16 cellular contexts compared by ENCODE assay signal in the genomic region with DNA sequence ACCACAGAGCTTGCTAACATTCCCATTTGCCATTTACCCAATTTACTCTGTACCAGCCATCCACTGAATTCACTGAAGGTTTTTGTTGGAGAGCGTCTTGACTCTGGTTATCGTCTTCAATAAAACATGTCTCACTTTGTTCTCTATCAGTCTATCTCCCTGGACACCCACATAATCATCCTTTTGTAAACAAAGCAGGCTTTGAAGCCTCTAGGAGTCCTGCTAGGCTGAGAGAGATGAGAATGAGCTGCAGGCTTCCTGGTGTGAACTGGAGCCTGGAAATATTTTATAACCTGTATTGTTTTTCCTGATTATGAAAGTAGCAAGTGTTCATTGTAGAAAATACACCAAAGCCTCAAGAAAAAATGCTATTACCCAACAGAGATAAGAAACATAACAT.
DNase-seq lines count a peak whose midpoint lies in the region; FAIRE-seq and TF ChIP-seq lines count a peak whose summit lies in the region.
"Had no signal": no experiment of that assay in that cellular context is flagged by ENCODE, and none has a peak within 500 bp of the region (broad histone marks: within the 10 kb centered on the region; RNA-seq: fewer than 3 reads in every experiment).

No MANE protein-coding gene starts in this region.

- H3K4me3 ChIP-seq in bronchial epithelial cell (ENCODE audit: low read depth, low read length), result no peak overlapping the region
- no peak overlapping the region for H3K4me3 ChIP-seq in H7 (ENCODE audit: insufficient read depth, low read depth, low read length)
- H3K4me3 ChIP-seq: colonic mucosa, ovary had no signal

- peaks cover 4% of the 10 kb centered on the region for H3K27me3 Mint-ChIP-seq in nephron (ENCODE audit: low read depth)
- H3K27me3 Mint-ChIP-seq: stimulated activated memory B cell treated with anti-CD40 and anti-IgM and Interleukin-4, amounts not matched to agents 10 μg/mL and 1 μg/mL and 100 μg/mL, for 72 hours had no signal

- H3K9me3 Mint-ChIP-seq in nephron, result no peaks in the 10 kb centered on the region
- H3K9me3 Mint-ChIP-seq: stimulated activated memory B cell treated with anti-CD40 and anti-IgM and Interleukin-4, amounts not matched to agents 10 μg/mL and 1 μg/mL and 100 μg/mL, for 72 hours had no signal

- H3K4me1 Mint-ChIP-seq in nephron, result peaks cover 40% of the 10 kb centered on the region
- H3K4me1 Mint-ChIP-seq: stimulated activated memory B cell treated with anti-CD40 and anti-IgM and Interleukin-4, amounts not matched to agents 10 μg/mL and 1 μg/mL and 100 μg/mL, for 72 hours had no signal

- H3K36me3 ChIP-seq in bronchial epithelial cell (ENCODE audit: control insufficient read depth, insufficient read depth, low read length) (no peaks in the 10 kb centered on the region), H7 (replicated peaks; ENCODE audit: control insufficient read depth, insufficient read depth, low read length) (no peaks in the 10 kb centered on the region)
- H3K36me3 ChIP-seq: colonic mucosa, ovary had no signal

- FAIRE-seq in bronchial epithelial cell (lab: Jason Lieb, UNC), result peak; percentile 64
- FAIRE-seq: GM12892, small intestine had no signal

- no peaks in the 10 kb centered on the region for H3K36me3 Mint-ChIP-seq in nephron (ENCODE audit: low read depth)
- H3K36me3 Mint-ChIP-seq: stimulated activated memory B cell treated with anti-CD40 and anti-IgM and Interleukin-4, amounts not matched to agents 10 μg/mL and 1 μg/mL and 100 μg/mL, for 72 hours had no signal

- H3K27me3 ChIP-seq in bronchial epithelial cell (ENCODE audit: control insufficient read depth, insufficient read depth, low read length) (no peaks in the 10 kb centered on the region), H7 (ENCODE audit: control insufficient read depth, insufficient read depth, low read length) (no peaks in the 10 kb centered on the region)
- H3K27me3 ChIP-seq: colonic mucosa, ovary had no signal

- peak overlapping the region in 2 of 3 experiments; percentile 2 to 17 for H3K27ac Mint-ChIP-seq in nephron
- H3K27ac Mint-ChIP-seq: stimulated activated memory B cell treated with anti-CD40 and anti-IgM and Interleukin-4, amounts not matched to agents 10 μg/mL and 1 μg/mL and 100 μg/mL, for 72 hours had no signal

- DNase-seq in COLO829 (ENCODE audit: low spot score) (peak; percentile 63), NCI-H345 treated with DMSO at 0.1 percent for 48 hours (lab: John Stamatoyannopoulos, UW; ENCODE audit: unreplicated experiment) (peak; percentile 10), bronchial epithelial cell (ENCODE audit: low read depth) (no peak), NCI-H1105 (lab: John Stamatoyannopoulos, UW) (no peak), H7 (no peak), ecto neural progenitor cell (ENCODE audit: low spot score) (no peak)
- no peak for DNase-seq in stimulated activated CD4-positive, alpha-beta T cell treated with anti-CD3 and anti-CD28 coated beads, Interleukin-4, amount 100 ng/mL, for 24 hours
- DNase-seq: colonic mucosa, erythroblast, GDM1, head of caudate nucleus, ovary, small intestine had no signal

- no peak overlapping the region for H3K4me3 Mint-ChIP-seq in nephron
- H3K4me3 Mint-ChIP-seq: stimulated activated memory B cell treated with anti-CD40 and anti-IgM and Interleukin-4, amounts not matched to agents 10 μg/mL and 1 μg/mL and 100 μg/mL, for 72 hours had no signal

- TF ChIP-seq CTCF in bronchial epithelial cell (IDR thresholded peaks at IDR 0.05; ENCODE audit: insufficient read depth, low read length, severe bottlenecking), result no peak
- TF ChIP-seq CTCF in nephron (IDR thresholded peaks at IDR 0.05; ENCODE audit: unreplicated experiment in 3 of 3), result no peak

Comparison
In these comparisons a context has a peak if more than half of its experiments do, and no peak if none do; other contexts are left out.
1. DNase-seq: peak in COLO829 (single experiment) and NCI-H345 treated with DMSO at 0.1 percent for 48 hours (single experiment); none in bronchial epithelial cell (single experiment), NCI-H1105 (single experiment), H7 (single experiment), stimulated activated CD4-positive, alpha-beta T cell treated with anti-CD3 and anti-CD28 coated beads, Interleukin-4, amount 100 ng/mL, for 24 hours (single experiment) and ecto neural progenitor cell (single experiment).